8 cellular contexts compared by ENCODE assay signal in the genomic region with DNA sequence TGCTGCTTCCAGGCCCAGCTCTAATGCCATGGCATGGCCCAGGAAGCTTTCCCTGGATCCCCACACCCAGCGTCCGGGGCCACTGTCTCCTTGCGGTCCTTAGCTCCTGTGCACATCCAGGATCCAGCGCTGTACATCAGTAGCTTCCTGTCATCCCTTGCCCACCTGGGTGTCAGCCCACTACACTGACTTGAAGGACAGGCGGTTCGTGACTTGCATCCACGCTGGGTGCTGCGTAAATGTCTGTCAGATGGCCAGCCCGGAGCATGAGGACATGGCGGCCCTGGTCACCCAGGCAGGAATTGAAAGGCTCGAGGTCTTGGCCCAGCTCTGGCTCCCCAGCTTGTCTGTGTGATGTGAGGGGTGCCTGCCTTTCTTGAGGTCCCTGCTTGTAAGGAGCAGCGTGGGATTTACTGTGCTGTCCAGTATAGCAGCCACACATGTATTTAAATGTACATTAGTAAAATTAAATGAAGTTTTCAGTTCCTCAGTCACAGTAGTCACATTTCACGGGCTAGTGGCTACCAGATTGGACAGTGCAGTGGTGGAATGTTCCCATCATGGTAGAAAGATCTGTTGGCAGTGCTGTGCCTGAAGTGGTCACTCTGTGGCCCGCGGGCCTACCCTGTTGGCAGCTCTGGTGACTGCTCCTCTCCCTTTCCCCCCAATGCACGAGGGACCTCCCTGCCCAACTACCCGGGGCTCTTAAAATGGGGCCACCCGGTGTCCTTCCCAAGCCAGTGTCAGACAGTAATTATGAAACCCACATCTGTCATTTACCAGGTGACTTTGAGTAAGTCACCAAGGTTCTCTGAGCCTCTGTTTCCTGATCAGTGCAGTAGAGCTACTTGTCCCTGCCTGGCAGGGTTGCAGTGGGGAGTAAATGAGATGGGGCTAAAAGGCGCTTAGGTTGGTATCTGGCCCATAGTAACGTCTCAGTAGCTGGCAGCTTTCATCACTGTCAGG.
DNase-seq lines count a peak whose midpoint lies in the region; ATAC-seq and TF ChIP-seq lines count a peak whose summit lies in the region.

No MANE protein-coding gene starts in this region.

- H3K9me3 Mint-ChIP-seq in neural progenitor cell = no peaks in the 10 kb centered on the region

- no peaks in the 10 kb centered on the region for H3K9me2 ChIP-seq in Karpas-422 (replicated peaks; ENCODE audit: insufficient read depth, low read length)

- H3K4me3 Mint-ChIP-seq in neural progenitor cell = no peak overlapping the region

- H3K27ac Mint-ChIP-seq in neural progenitor cell = no peak overlapping the region

- H3K79me2 ChIP-seq in Karpas-422 (ENCODE audit: low read length) = peaks cover 98% of the 10 kb centered on the region
- H3K79me2 ChIP-seq in neural progenitor cell (ENCODE audit: low read depth) = peaks cover 58% of the 10 kb centered on the region

- H3K27me3 Mint-ChIP-seq in neural progenitor cell (ENCODE audit: insufficient read depth, low read depth) = no peaks in the 10 kb centered on the region

- no peaks in the 10 kb centered on the region for H3F3A ChIP-seq in neural progenitor cell (ENCODE audit: low read depth)

- H2AFZ ChIP-seq in Karpas-422 (ENCODE audit: low read length) (no peak overlapping the region), neural progenitor cell (replicated peaks) (no peak overlapping the region)

- TF ChIP-seq POLR2A in GM15510 (IDR thresholded peaks at IDR 0.05; ENCODE audit: borderline replicate concordance, extremely low read depth, insufficient read length) = peak; percentile 19

- ATAC-seq in GM21515 (IDR thresholded peaks at IDR 0.05; ENCODE audit: unreplicated experiment) = peak; percentile 53

- H3K4me2 ChIP-seq in Karpas-422 (ENCODE audit: low read depth, low read length, poor library complexity, severe bottlenecking) (peak overlapping the region; percentile 93), neural progenitor cell (no peak overlapping the region)

- in situ Hi-C loops in KBM-7 (cut with MboI; ENCODE audit: low pct_unique_long_range_greater_than_20kb, low sequenced_read_pairs) = no loop called here

- peaks cover 100% of the 10 kb centered on the region for H3K4me1 ChIP-seq in Karpas-422 (ENCODE audit: low read length)
- H3K4me1 ChIP-seq in muscle layer of colon (ENCODE audit: insufficient read depth, low read length) = peaks cover 93% of the 10 kb centered on the region
- H3K4me1 ChIP-seq in neural progenitor cell = peaks cover 8% of the 10 kb centered on the region

- H3K4me3 ChIP-seq in Karpas-422 (ENCODE audit: low read length) (peak overlapping the region; percentile 90), muscle layer of colon (ENCODE audit: low read depth in 1 of 2, low read length in 2 of 2) (no peak overlapping the region), neural progenitor cell (no peak overlapping the region)

- no peaks in the 10 kb centered on the region for H3K27me3 ChIP-seq in Karpas-422 (ENCODE audit: low read length)
- no peaks in the 10 kb centered on the region for H3K27me3 ChIP-seq in muscle layer of colon (ENCODE audit: control insufficient read depth in 1 of 2, insufficient read depth in 2 of 2, low read length in 2 of 2)
- peaks cover 3% of the 10 kb centered on the region for H3K27me3 ChIP-seq in neural progenitor cell

- H3K36me3 ChIP-seq in Karpas-422 (ENCODE audit: insufficient read depth, low read length) (no peaks in the 10 kb centered on the region), muscle layer of colon (ENCODE audit: insufficient read depth, low read length) (peaks cover 4% of the 10 kb centered on the region), neural progenitor cell (no peaks in the 10 kb centered on the region)

- H3K36me3 Mint-ChIP-seq in neural progenitor cell = peaks cover 3% of the 10 kb centered on the region

- H3K9ac ChIP-seq in Karpas-422 (ENCODE audit: low read length) = peak overlapping the region; percentile 95
- peak overlapping the region; percentile 61 for H3K9ac ChIP-seq in muscle layer of colon (ENCODE audit: low read length)
- no peak overlapping the region for H3K9ac ChIP-seq in neural progenitor cell

- DNase-seq in Karpas-422 = peak; percentile 75
- no peak for DNase-seq in RKO (ENCODE audit: low spot score)
- DNase-seq in SHP77 treated with DMSO at 0.1 percent for 48 hours (lab: John Stamatoyannopoulos, UW) = no peak
- no peak for DNase-seq in neural progenitor cell (ENCODE audit: low spot score)
- no peak for DNase-seq in KBM-7

- peak overlapping the region; percentile 96 for H3K27ac ChIP-seq in Karpas-422 (ENCODE audit: low read length)
- peak overlapping the region; percentile 90 for H3K27ac ChIP-seq in muscle layer of colon (ENCODE audit: low read depth, low read length)
- H3K27ac ChIP-seq in neural progenitor cell = no peak overlapping the region

- H4K20me1 ChIP-seq in Karpas-422 (ENCODE audit: insufficient read depth, low read depth, low read length) = 0 out of 2 replicates have a peak, but pooled peaks cover 10% of the 10 kb centered on the region
- H4K20me1 ChIP-seq in neural progenitor cell (ENCODE audit: low read depth) = peaks cover 100% of the 10 kb centered on the region

- TF ChIP-seq CTCF in neural progenitor cell (IDR thresholded peaks at IDR 0.05) = no peak

- no peaks in the 10 kb centered on the region for H3K9me3 ChIP-seq in Karpas-422 (ENCODE audit: low read length)
- H3K9me3 ChIP-seq in muscle layer of colon (ENCODE audit: low read length) = no peaks in the 10 kb centered on the region
- H3K9me3 ChIP-seq in neural progenitor cell (ENCODE audit: low read depth) = no peaks in the 10 kb centered on the region

- H3K4me1 Mint-ChIP-seq in neural progenitor cell = peaks cover 32% of the 10 kb centered on the region
